8 cellular contexts compared by ENCODE assay signal in genomic region chr3:190566043-190566933, GRCh38. TPM values are rescaled to one million over a fixed set of nuclear protein-coding genes. Genes with fewer than 3 reads are reported as not detected.
DNase-seq lines count a peak whose midpoint lies in the region; ATAC-seq, FAIRE-seq and TF ChIP-seq lines count a peak whose summit lies in the region.

No MANE protein-coding gene starts in this region.

- 4% methylated on average over 6 of the region's 6 CpGs for WGBS in SK-N-SH (ENCODE audit: low lambda C conversion rate)
- 13% methylated on average over 6 of the region's 6 CpGs for WGBS in mammary epithelial cell (ENCODE audit: low coverage, missing lambda C conversion rate)

- TF ChIP-seq CTCF in AG04450 (IDR thresholded peaks at IDR 0.05; ENCODE audit: low read depth, low read length) = no peak
- no peak for TF ChIP-seq CTCF in SK-N-SH (IDR thresholded peaks at IDR 0.05)
- TF ChIP-seq CTCF in mammary epithelial cell (conservative IDR thresholded peaks at IDR 0.05 in 1 of 2, IDR thresholded peaks at IDR 0.05 in 1 of 2; ENCODE audit: extremely low read depth in 1 of 2, insufficient read depth in 1 of 2, low read depth in 1 of 2, low read length in 2 of 2) = no peak

- no peak for FAIRE-seq in GM12891 (lab: Jason Lieb, UNC)

- no peaks in the 10 kb centered on the region; the same call in 1 of the 2 replicates for H3K9me3 ChIP-seq in AG04450 (ENCODE audit: control insufficient read depth, insufficient read depth, low read length)
- no peaks in the 10 kb centered on the region for H3K9me3 ChIP-seq in SK-N-SH
- peaks cover 9% of the 10 kb centered on the region for H3K9me3 ChIP-seq in mammary epithelial cell (replicated peaks; ENCODE audit: insufficient read depth, low read length)

- dilution Hi-C loops in mammary epithelial cell (cut with HindIII; ENCODE audit: low sequenced_read_pairs) = no loop called here

- H4K20me1 ChIP-seq in SK-N-SH (ENCODE audit: insufficient read depth) (no peaks in the 10 kb centered on the region), mammary epithelial cell (ENCODE audit: insufficient read depth, low read length) (no peaks in the 10 kb centered on the region)

- H3K4me2 ChIP-seq in SK-N-SH (peak overlapping the region; percentile 60), mammary epithelial cell (ENCODE audit: insufficient read depth, low read depth, low read length) (peak overlapping the region; percentile 3)

- DNase-seq in AG04450 (ENCODE audit: low read depth, low spot score) = peak; percentile 98
- peak; percentile 6 for DNase-seq in SK-N-SH
- DNase-seq in mammary epithelial cell = peak; percentile 100
- peak; percentile 31 to 49 for DNase-seq in stimulated activated CD4-positive, alpha-beta T cell treated with anti-CD3 and anti-CD28 coated beads, Interleukin-4, amount 100 ng/mL, for 4 hours
- DNase-seq in NCI-H2081 (lab: John Stamatoyannopoulos, UW) = no peak
- no peak for DNase-seq in GM12891 (ENCODE audit: insufficient read length, low spot score)

- POLR2A ChIA-PET in AG04450 (lab: Yijun Ruan, JAX) = interaction anchor here (1.2 to 1.5 kb wide), 2 partner anchors 33 to 52 kb away, joined by 4 read pairs; partner anchors contain the start of gene IL1RAP
- POLR2A ChIA-PET in SK-N-SH (lab: Yijun Ruan, JAX) = no interaction called here

- H3K27ac ChIP-seq in AG04450 (ENCODE audit: low read depth, low read length) (peak overlapping the region; percentile 79), SK-N-SH (ENCODE audit: low read depth in 2 of 2, low read length in 1 of 2) (peak overlapping the region in 1 of 2 experiments; percentile 93; a peak in 3 of 4 replicates), mammary epithelial cell (ENCODE audit: insufficient read depth, low read depth, low read length) (peak overlapping the region; percentile 96), layer of hippocampus (ENCODE audit: low read depth, low read length) (peak overlapping the region; percentile 27)

- no TSS peak for BruUV-seq in mammary epithelial cell (replicated peaks; lab: Mats Ljungman, UMichigan)

- peak overlapping the region; percentile 44; the same call in 1 of the 2 replicates for H2AFZ ChIP-seq in SK-N-SH (ENCODE audit: low read depth)
- no peak overlapping the region for H2AFZ ChIP-seq in mammary epithelial cell (ENCODE audit: low read depth, low read length)

- CTCF ChIA-PET in AG04450 (lab: Charles Lee) = no interaction called here
- CTCF ChIA-PET in SK-N-SH (lab: Yijun Ruan, JAX) = no interaction called here
- CTCF ChIA-PET in mammary epithelial cell (lab: Charles Lee; ENCODE audit: low non-redundant PET) = no interaction called here

- peak in 1 of 2 experiments; percentile 94; a peak in 2 of 4 replicates for TF ChIP-seq EP300 in SK-N-SH (IDR thresholded peaks at IDR 0.05; ENCODE audit: borderline replicate concordance in 1 of 2, low read depth in 1 of 2, low read length in 1 of 2)

- TF ChIP-seq RAD21 in SK-N-SH (IDR thresholded peaks at IDR 0.05; ENCODE audit: low read length) = no peak

- no peak for TF ChIP-seq POLR2A in GM12891 (IDR thresholded peaks at IDR 0.05; ENCODE audit: low read depth, low read length)

- H3K4me3 ChIP-seq in AG04450 (ENCODE audit: low read depth, low read length) = no peak overlapping the region
- no peak overlapping the region for H3K4me3 ChIP-seq in SK-N-SH (ENCODE audit: low read depth in 2 of 2, low read length in 1 of 2)
- H3K4me3 ChIP-seq in mammary epithelial cell (replicated peaks in 1 of 3; ENCODE audit: insufficient read depth in 1 of 3, low read depth in 2 of 3, low read length in 3 of 3) = no peak overlapping the region

- H3K9ac ChIP-seq in SK-N-SH (peak overlapping the region; percentile 54), mammary epithelial cell (ENCODE audit: insufficient read depth, low read length) (peak overlapping the region; percentile 25)

- intact Hi-C loops in mammary epithelial cell (cut with micrococcal nuclease) = loop anchor here (1.0 kb wide), 2 partner anchors 33 to 52 kb away; partner anchors contain the start of gene IL1RAP

- in situ Hi-C loops in mammary epithelial cell (cut with MboI; ENCODE audit: low sequenced_read_pairs in 2 of 2) = no loop called here

- H3K79me2 ChIP-seq in SK-N-SH (ENCODE audit: insufficient read depth) (no peaks in the 10 kb centered on the region), mammary epithelial cell (ENCODE audit: insufficient read depth, low read length) (peaks cover 62% of the 10 kb centered on the region)

- H3F3A ChIP-seq in SK-N-SH (replicated peaks; ENCODE audit: insufficient read depth) = peaks cover 10% of the 10 kb centered on the region

- no peaks in the 10 kb centered on the region for H3K36me3 ChIP-seq in SK-N-SH (replicated peaks in 1 of 2; ENCODE audit: control insufficient read depth in 1 of 2, insufficient read depth in 2 of 2, low read length in 1 of 2)
- peaks cover 20% of the 10 kb centered on the region for H3K36me3 ChIP-seq in mammary epithelial cell (ENCODE audit: insufficient read depth, low read length)

- H3K4me1 ChIP-seq in SK-N-SH (ENCODE audit: control insufficient read depth in 1 of 2, insufficient read depth in 2 of 2, low read depth in 1 of 2, low read length in 1 of 2) (peaks cover 0 to 22% of the 10 kb centered on the region in 2 experiments; a peak in 1 of 4 replicates), mammary epithelial cell (ENCODE audit: insufficient read depth, low read length) (peaks cover 28% of the 10 kb centered on the region)

- peak; percentile 55 for ATAC-seq in HG03196 (IDR thresholded peaks at IDR 0.05; ENCODE audit: unreplicated experiment)

- H3K27me3 ChIP-seq in AG04450 (ENCODE audit: control insufficient read depth, insufficient read depth, low read length) (no peaks in the 10 kb centered on the region), SK-N-SH (ENCODE audit: insufficient read depth) (no peaks in the 10 kb centered on the region), mammary epithelial cell (ENCODE audit: insufficient read depth, low read length) (no peaks in the 10 kb centered on the region), layer of hippocampus (ENCODE audit: control insufficient read depth, insufficient read depth, low read length) (no peaks in the 10 kb centered on the region)

- no peaks in the 10 kb centered on the region for H3K9me2 ChIP-seq in SK-N-SH

TF ChIP-seq in SK-N-SH, 30 proteins besides CTCF, POLR2A, EP300 and RAD21 (continues in another document):
- peak; percentile 81 for TF ChIP-seq MAX (IDR thresholded peaks at IDR 0.05; ENCODE audit: low read depth)
- TF ChIP-seq TEAD4 (IDR thresholded peaks at IDR 0.05; ENCODE audit: borderline replicate concordance, insufficient read depth) = peak; percentile 90
- TF ChIP-seq MEF2A (IDR thresholded peaks at IDR 0.05; ENCODE audit: borderline replicate concordance, low read depth) = peak; percentile 60; the same call in 1 of the 2 replicates
- TF ChIP-seq FOSL2 (IDR thresholded peaks at IDR 0.05; ENCODE audit: borderline replicate concordance, low read depth) = peak; percentile 99
- no peak for TF ChIP-seq EZH2phosphoT487 (IDR thresholded peaks at IDR 0.05; ENCODE audit: borderline replicate concordance, low read depth)
- TF ChIP-seq GATA2 (CRISPR knock-in tag; IDR thresholded peaks at IDR 0.05) = no peak
- 0 out of 2 replicates have a peak, but pooled peaks have one; percentile 25 for TF ChIP-seq SIN3A (IDR thresholded peaks at IDR 0.05; ENCODE audit: borderline replicate concordance, low read depth, low read length)
- peak; percentile 92 for TF ChIP-seq NFIC (IDR thresholded peaks at IDR 0.05; ENCODE audit: borderline replicate concordance)

TF ChIP-seq in GM12891, 5 proteins besides CTCF, POLR2A, EP300 and RAD21:
- TF ChIP-seq POLR2AphosphoS5 (IDR thresholded peaks at IDR 0.05; ENCODE audit: low read depth, low read length) = no peak
- no peak for TF ChIP-seq TAF1 (IDR thresholded peaks at IDR 0.05; ENCODE audit: low read depth, low read length)
- no peak for TF ChIP-seq SPI1 (IDR thresholded peaks at IDR 0.05; ENCODE audit: low read depth, low read length)
- no peak for TF ChIP-seq PAX5 (IDR thresholded peaks at IDR 0.05; ENCODE audit: insufficient read depth, low read length, severe bottlenecking)
- no peak for TF ChIP-seq POU2F2 (IDR thresholded peaks at IDR 0.05; ENCODE audit: low read depth, low read length)

RNA-seq across cellular contexts. Expression of gene IL1RAP, which starts 52.4 kb away (rescaled TPM):
- polyA plus RNA-seq in AG04450 (2011; rRNA removed) (9.9 and 11.4 TPM in 2 replicates), SK-N-SH (2012; rRNA removed) (7.6 and 10.8 TPM in 2 replicates), mammary epithelial cell (90.3 TPM)
- polyA minus RNA-seq in AG04450 (2011; rRNA and poly(A)+ RNA removed) = 17.6 and 23.1 TPM in 2 replicates
- 8.2 and 8.7 TPM in 2 replicates for polyA plus RNA-seq in SK-N-SH (2012; cell fraction: cytosol; rRNA removed)
- polyA plus RNA-seq in SK-N-SH (2012; cell fraction: nucleus; rRNA removed) = 3.6 and 10.1 TPM in 2 replicates
- total RNA-seq in mammary epithelial cell = 100 to 1,000 TPM in 1 of 2 donors, 10 to 100 TPM in 1; 94.2 to 111 TPM
- polyA minus RNA-seq in mammary epithelial cell = 188 TPM
- polyA plus RNA-seq in GM12891 (2012; ENCODE audit: low read depth, missing spikeins) = 0.18 TPM

Comparison
In these comparisons a context has a peak if more than half of its experiments do, and no peak if none do; other contexts are left out.
1. DNase-seq: peak in AG04450 (single experiment), SK-N-SH (single experiment), mammary epithelial cell (single experiment) and stimulated activated CD4-positive, alpha-beta T cell treated with anti-CD3 and anti-CD28 coated beads, Interleukin-4, amount 100 ng/mL, for 4 hours (2 of 2); none in NCI-H2081 (0 of 2) and GM12891 (single experiment).